ENCODE assay signal across 8 cellular contexts in genomic region chrX:52068683-52069670, GRCh38. TPM values are rescaled to one million over a fixed set of nuclear protein-coding genes. Genes with fewer than 3 reads are reported as not detected.
DNase-seq lines count a peak whose midpoint lies in the region; ATAC-seq, FAIRE-seq and TF ChIP-seq lines count a peak whose summit lies in the region.
"Not testable (repeated sequence)": the region's sequence is repeated elsewhere in the genome, so short reads cannot be mapped to it uniquely, and the experiment has no call there.

Gene MAGED4B, minus strand, starts transcription at chrX:52069183. Its CDS starts 1,011 bp downstream, at chrX:52068172.

- not testable (repeated sequence) for H3K4me2 ChIP-seq in H1 (ENCODE audit: insufficient read depth in 1 of 2, low read depth in 2 of 2, low read length in 2 of 2)

- FAIRE-seq in H1 (lab: Jason Lieb, UNC) = not testable (repeated sequence)

- not testable (repeated sequence) for H3K18ac ChIP-seq in H1 (ENCODE audit: extremely low read depth, low read length)

- ATAC-seq in CD8-positive, alpha-beta T cell = peak; percentile 29
- peak; percentile 65 for ATAC-seq in activated CD8-positive, alpha-beta T cell treated with anti-CD3 and anti-CD28 coated beads for 36 hours

- no CpG with 5 or more reads among the region's 56 CpGs for WGBS in H1 (ENCODE audit: extremely low coverage in 1 of 2, insufficient coverage in 1 of 2, insufficient read length in 1 of 2, insufficient replicate concordance in 2 of 2, low coverage in 1 of 2, low lambda C conversion rate in 2 of 2, missing lambda C conversion rate in 1 of 2), 2 experiments
- WGBS in thyroid gland, 2 donors = no CpG with 5 or more reads among the region's 56 CpGs

- H2BK12ac ChIP-seq in H1 (ENCODE audit: low read depth, low read length) = not testable (repeated sequence)

- H3K27ac Mint-ChIP-seq in CD8-positive, alpha-beta T cell; activated CD8-positive, alpha-beta T cell treated with anti-CD3 and anti-CD28 coated beads for 36 hours; glutamatergic neuron (ENCODE audit: unreplicated experiment); mesothelial cell of epicardium; osteocyte (ENCODE audit: unreplicated experiment): not testable (repeated sequence)

- not testable (repeated sequence) for H3K4me1 Mint-ChIP-seq in CD8-positive, alpha-beta T cell (ENCODE audit: low read depth); activated CD8-positive, alpha-beta T cell treated with anti-CD3 and anti-CD28 coated beads for 36 hours (ENCODE audit: low read depth); glutamatergic neuron (ENCODE audit: low read depth, unreplicated experiment); mesothelial cell of epicardium; osteocyte (ENCODE audit: unreplicated experiment)

- not testable (repeated sequence) for H3K4me3 Mint-ChIP-seq in CD8-positive, alpha-beta T cell; activated CD8-positive, alpha-beta T cell treated with anti-CD3 and anti-CD28 coated beads for 36 hours; glutamatergic neuron (ENCODE audit: unreplicated experiment); mesothelial cell of epicardium; osteocyte (ENCODE audit: unreplicated experiment)

- not testable (repeated sequence) for H3K56ac ChIP-seq in H1 (replicated peaks; ENCODE audit: insufficient read length, low read depth, low read length)

- not testable (repeated sequence) for H3K4me3 ChIP-seq in CD8-positive, alpha-beta T cell (ENCODE audit: low read depth, low read length); H1 (ENCODE audit: extremely low read depth in 1 of 4, insufficient read depth in 2 of 4, low read depth in 3 of 4, low read length in 4 of 4); thyroid gland (replicated peaks in 1 of 3)

- H4K91ac ChIP-seq in H1 (replicated peaks; ENCODE audit: insufficient read length, low read length) = not testable (repeated sequence)

- not testable (repeated sequence) for H3K23ac ChIP-seq in H1 (ENCODE audit: insufficient read length)

- H3K79me1 ChIP-seq in H1 (ENCODE audit: low read depth, low read length) = not testable (repeated sequence)

- not testable (repeated sequence) for TF ChIP-seq EP300 in H1 (IDR thresholded peaks at IDR 0.05; ENCODE audit: borderline replicate concordance in 1 of 2, low read depth in 2 of 2, low read length in 2 of 2)

- H2AK5ac ChIP-seq in H1 (ENCODE audit: low read depth, low read length) = not testable (repeated sequence)

- H3K27me3 ChIP-seq in CD8-positive, alpha-beta T cell (ENCODE audit: insufficient read depth, low read length); H1 (replicated peaks in 1 of 4; ENCODE audit: control insufficient read depth in 3 of 4, extremely low read depth in 1 of 4, insufficient read depth in 3 of 4, low read length in 3 of 4); thyroid gland: not testable (repeated sequence)

- H3K4me1 ChIP-seq in CD8-positive, alpha-beta T cell (ENCODE audit: insufficient read depth, low read length); H1 (replicated peaks in 1 of 4; ENCODE audit: control insufficient read depth in 3 of 4, insufficient read depth in 4 of 4, low read length in 3 of 4); thyroid gland: not testable (repeated sequence)

- H2BK15ac ChIP-seq in H1 (ENCODE audit: low read length) = not testable (repeated sequence)

- not testable (repeated sequence) for H3K9ac ChIP-seq in H1 (replicated peaks in 1 of 4; ENCODE audit: extremely low read depth in 1 of 4, low read depth in 3 of 4, low read length in 3 of 4)

- not testable (repeated sequence) for H2AFZ ChIP-seq in H1 (ENCODE audit: low read length)

- H3K36me3 Mint-ChIP-seq in CD8-positive, alpha-beta T cell; activated CD8-positive, alpha-beta T cell treated with anti-CD3 and anti-CD28 coated beads for 36 hours (ENCODE audit: low read depth); glutamatergic neuron (ENCODE audit: unreplicated experiment); mesothelial cell of epicardium; osteocyte (ENCODE audit: unreplicated experiment): not testable (repeated sequence)

- POLR2A ChIA-PET in CD8-positive, alpha-beta T cell (lab: Charles Lee); activated CD8-positive, alpha-beta T cell treated with anti-CD3 and anti-CD28 coated beads for 36 hours (lab: Charles Lee); H1 (lab: Charles Lee; ENCODE audit: partially characterized antibody): not testable (repeated sequence)

- not testable (repeated sequence) for H3K9me3 Mint-ChIP-seq in CD8-positive, alpha-beta T cell; activated CD8-positive, alpha-beta T cell treated with anti-CD3 and anti-CD28 coated beads for 36 hours; glutamatergic neuron (ENCODE audit: unreplicated experiment); mesothelial cell of epicardium; osteocyte (ENCODE audit: unreplicated experiment)

- H3K79me2 ChIP-seq in H1 (ENCODE audit: control insufficient read depth in 1 of 2, insufficient read depth in 2 of 2, low read length in 2 of 2) = not testable (repeated sequence)

- not testable (repeated sequence) for H3K4ac ChIP-seq in H1 (replicated peaks; ENCODE audit: insufficient read length, low read depth, low read length)

- not testable (repeated sequence) for H4K20me1 ChIP-seq in H1 (replicated peaks in 1 of 2; ENCODE audit: control insufficient read depth in 1 of 2, insufficient read depth in 2 of 2, low read length in 2 of 2)

- H2BK120ac ChIP-seq in H1 (replicated peaks; ENCODE audit: low read depth, low read length) = not testable (repeated sequence)

- H3K27ac ChIP-seq in CD8-positive, alpha-beta T cell (ENCODE audit: low read depth, low read length); H1 (ENCODE audit: low read depth, low read length); thyroid gland: not testable (repeated sequence)

- H3K36me3 ChIP-seq in CD8-positive, alpha-beta T cell (ENCODE audit: insufficient read depth, low read length); H1 (ENCODE audit: control insufficient read depth in 2 of 4, insufficient read depth in 4 of 4, low read length in 3 of 4); thyroid gland: not testable (repeated sequence)

- not testable (repeated sequence) for H2BK20ac ChIP-seq in H1 (ENCODE audit: low read length)

- H3K14ac ChIP-seq in H1 (ENCODE audit: insufficient read length) = not testable (repeated sequence)

- not testable (repeated sequence) for H3K23me2 ChIP-seq in H1 (ENCODE audit: low read depth, low read length)

- not testable (repeated sequence) for H2BK5ac ChIP-seq in H1 (ENCODE audit: low read depth, low read length)

- not testable (repeated sequence) for DNase-seq in CD8-positive, alpha-beta T cell; M059J (ENCODE audit: low read depth); activated CD8-positive, alpha-beta T cell treated with anti-CD3 and anti-CD28 coated beads for 36 hours; H1 (ENCODE audit: low read depth in 1 of 2, low spot score in 2 of 2); glutamatergic neuron; mesothelial cell of epicardium (ENCODE audit: low spot score in 2 of 2, unreplicated experiment in 2 of 2); osteocyte (ENCODE audit: extremely low spot score, unreplicated experiment); thyroid gland

- H4K8ac ChIP-seq in H1 (ENCODE audit: extremely low read depth, insufficient read depth, low read length) = not testable (repeated sequence)

- not testable (repeated sequence) for TF ChIP-seq RAD21 in H1 (IDR thresholded peaks at IDR 0.05 in 1 of 2, conservative IDR thresholded peaks at IDR 0.05 in 1 of 2; ENCODE audit: low read depth in 2 of 2, low read length in 2 of 2)

- TF ChIP-seq CTCF in CD8-positive, alpha-beta T cell (IDR thresholded peaks at IDR 0.05); activated CD8-positive, alpha-beta T cell treated with anti-CD3 and anti-CD28 coated beads for 36 hours (IDR thresholded peaks at IDR 0.05); H1 (IDR thresholded peaks at IDR 0.05; ENCODE audit: control extremely low read depth in 1 of 3, insufficient read depth in 1 of 3, low read depth in 1 of 3, low read length in 3 of 3); glutamatergic neuron (IDR thresholded peaks at IDR 0.05; ENCODE audit: partially characterized antibody, unreplicated experiment); mesothelial cell of epicardium (IDR thresholded peaks at IDR 0.05; ENCODE audit: unreplicated experiment); osteocyte (IDR thresholded peaks at IDR 0.05); thyroid gland (IDR thresholded peaks at IDR 0.05): not testable (repeated sequence)

- not testable (repeated sequence) for H3K9me3 ChIP-seq in CD8-positive, alpha-beta T cell (ENCODE audit: low read length); H1 (ENCODE audit: insufficient read depth in 2 of 2, low read depth in 1 of 2, low read length in 1 of 2); thyroid gland

- not testable (repeated sequence) for H4K5ac ChIP-seq in H1 (ENCODE audit: insufficient read length, low read depth, low read length)

- intact Hi-C loops in CD8-positive, alpha-beta T cell (cut with DNase I, micrococcal nuclease); activated CD8-positive, alpha-beta T cell treated with anti-CD3 and anti-CD28 coated beads for 36 hours (cut with micrococcal nuclease); thyroid gland (cut with DNase I): not testable (repeated sequence)

- not testable (repeated sequence) for TF ChIP-seq POLR2A in H1 (IDR thresholded peaks at IDR 0.05; ENCODE audit: control extremely low read depth in 1 of 2, low read depth in 2 of 2, low read length in 2 of 2); thyroid gland (IDR thresholded peaks at IDR 0.05)

- not testable (repeated sequence) for H3K27me3 Mint-ChIP-seq in CD8-positive, alpha-beta T cell (ENCODE audit: low read depth); activated CD8-positive, alpha-beta T cell treated with anti-CD3 and anti-CD28 coated beads for 36 hours; glutamatergic neuron (ENCODE audit: unreplicated experiment); mesothelial cell of epicardium (ENCODE audit: low read depth); osteocyte (ENCODE audit: unreplicated experiment)

- CTCF ChIA-PET in CD8-positive, alpha-beta T cell (lab: Charles Lee); activated CD8-positive, alpha-beta T cell treated with anti-CD3 and anti-CD28 coated beads for 36 hours (lab: Charles Lee); H1 (lab: Charles Lee; ENCODE audit: partially characterized antibody): not testable (repeated sequence)

RNA-seq across cellular contexts. Expression of gene MAGED4B, which starts in this region (rescaled TPM):
- total RNA-seq in CD8-positive, alpha-beta T cell = 1 to 10 TPM; 1.8 to 1.9 TPM
- total RNA-seq in M059J (2014; rRNA removed; shearing (Covaris generic)) = 1.2 and 51.7 TPM in 2 replicates
- total RNA-seq in activated CD8-positive, alpha-beta T cell treated with anti-CD3 and anti-CD28 coated beads for 36 hours = 1 to 10 TPM; 1.5 to 1.8 TPM
- total RNA-seq in H1 (2021; fragmentation: NEBNext Ultra II Directional; extraction: Animal tissue kit (Norgen Biotek cat#: 25700)) = 78.3 and 81.9 TPM in 2 replicates
- 114 and 144 TPM in 2 replicates for polyA plus RNA-seq in H1 (2011; rRNA removed)
- 109 TPM for polyA plus RNA-seq in H1 (2011; cell fraction: cytosol; rRNA removed)
- polyA plus RNA-seq in H1 (2011; cell fraction: nucleus; rRNA removed) = 658 TPM
- polyA plus RNA-seq in H1 (2012, experiment 1 of 2) = 137 to 201 TPM (median 184 TPM) in 4 replicates
- 149 TPM for polyA plus RNA-seq in H1 (2012, experiment 2 of 2)
- 106 TPM for polyA plus RNA-seq in H1 (2013, experiment 1 of 2)
- polyA plus RNA-seq in H1 (2013, experiment 2 of 2) = 109 TPM
- 28.6 and 32.1 TPM in 2 replicates for polyA minus RNA-seq in H1 (2011; rRNA and poly(A)+ RNA removed)
- 50.5 TPM for polyA minus RNA-seq in H1 (2011; cell fraction: cytosol; rRNA and poly(A)+ RNA removed)
- polyA minus RNA-seq in H1 (2011; cell fraction: nucleus; rRNA and poly(A)+ RNA removed) = 24.2 TPM
- total RNA-seq in glutamatergic neuron (ENCODE audit: unreplicated experiment) (304 TPM), mesothelial cell of epicardium (113 to 135 TPM (median 119 TPM) in 3 replicates), osteocyte (131 and 134 TPM in 2 replicates), thyroid gland (10 to 100 TPM; 14.7 to 20.8 (median 16.4) TPM)
